In the genomic region with DNA sequence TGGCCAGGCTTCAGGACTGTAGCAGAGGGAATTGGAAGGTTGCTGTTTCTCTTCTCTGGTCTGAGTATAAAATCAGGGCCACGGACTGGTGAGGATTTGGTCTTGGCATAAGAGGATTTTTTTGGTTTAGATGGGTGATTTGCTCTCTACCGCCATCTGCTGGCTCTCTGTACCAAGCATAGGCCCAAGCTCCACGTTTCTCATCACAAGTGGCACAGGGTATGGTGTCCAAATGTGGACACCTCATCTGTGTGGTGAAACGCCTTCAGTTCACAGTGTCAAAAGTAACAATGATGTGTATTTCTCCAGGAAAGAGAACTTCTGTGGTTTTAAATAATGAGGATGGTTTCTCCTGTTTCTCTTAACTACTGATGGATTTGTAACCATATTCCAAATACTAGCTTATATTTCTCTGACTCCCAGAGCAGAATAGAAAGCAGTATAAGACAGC, we compare ENCODE assay signal across 1 cellular context.
A peak's percentile ranks its signal among the peaks of the same experiment; 100 is the strongest.
TF ChIP-seq lines count a peak whose summit lies in the region.

No MANE protein-coding gene starts in this region.

TF ChIP-seq in HepG2, 621 proteins besides CTCF, POLR2A, EP300 and RAD21 (continued from another document and continues in another):
- TF ChIP-seq ZNF292 (CRISPR knock-in tag; IDR thresholded peaks at IDR 0.05; ENCODE audit: borderline replicate concordance, low read depth) (no peak), CCDC6 (CRISPR knock-in tag; IDR thresholded peaks at IDR 0.05) (no peak), RBFOX2 (IDR thresholded peaks at IDR 0.05; ENCODE audit: low read depth, low read length) (no peak), DPF2 (CRISPR knock-in tag; IDR thresholded peaks at IDR 0.05; ENCODE audit: borderline replicate concordance, low read depth) (no peak), ZNF724P (CRISPR knock-in tag; IDR thresholded peaks at IDR 0.05; ENCODE audit: borderline replicate concordance) (no peak), ZNF274 (CRISPR knock-in tag; IDR thresholded peaks at IDR 0.05) (no peak), GATA4 (IDR thresholded peaks at IDR 0.05; ENCODE audit: borderline replicate concordance, low read depth) (no peak), BHLHE40 (IDR thresholded peaks at IDR 0.05; ENCODE audit: low read length) (no peak), FOXO1 (CRISPR knock-in tag; IDR thresholded peaks at IDR 0.05) (no peak), ZSCAN20 (CRISPR knock-in tag; IDR thresholded peaks at IDR 0.05; ENCODE audit: borderline replicate concordance) (no peak), ADNP (CRISPR knock-in tag; IDR thresholded peaks at IDR 0.05) (no peak), SMAD3 (CRISPR knock-in tag; IDR thresholded peaks at IDR 0.05) (no peak), IRF2 (CRISPR knock-in tag; IDR thresholded peaks at IDR 0.05) (0 out of 2 replicates have a peak, but pooled peaks have one; percentile 53), KAT7 (CRISPR knock-in tag; IDR thresholded peaks at IDR 0.05; ENCODE audit: borderline replicate concordance) (no peak), ZNF10 (CRISPR knock-in tag; IDR thresholded peaks at IDR 0.05; ENCODE audit: borderline replicate concordance, low read depth) (no peak), ZFP41 (CRISPR knock-in tag; IDR thresholded peaks at IDR 0.05; ENCODE audit: borderline replicate concordance) (no peak), ZNF589 (CRISPR knock-in tag; conservative IDR thresholded peaks at IDR 0.05) (no peak), CHD2 (IDR thresholded peaks at IDR 0.05; ENCODE audit: low read depth, low read length) (no peak), ZNF232 (CRISPR knock-in tag; IDR thresholded peaks at IDR 0.05; ENCODE audit: borderline replicate concordance) (no peak), RXRA (CRISPR knock-in tag; IDR thresholded peaks at IDR 0.05) (no peak), TAF1 (CRISPR knock-in tag; IDR thresholded peaks at IDR 0.05) (no peak), HNRNPL (IDR thresholded peaks at IDR 0.05; ENCODE audit: low read depth, low read length) (no peak), ZNF558 (CRISPR knock-in tag; IDR thresholded peaks at IDR 0.05; ENCODE audit: borderline replicate concordance) (no peak), ZIK1 (CRISPR knock-in tag; IDR thresholded peaks at IDR 0.05; ENCODE audit: borderline replicate concordance, low read depth) (no peak), ZMYM2 (CRISPR knock-in tag; IDR thresholded peaks at IDR 0.05) (no peak), SMC3 (IDR thresholded peaks at IDR 0.05; ENCODE audit: low read length) (peak; percentile 92), PPARG (CRISPR knock-in tag; conservative IDR thresholded peaks at IDR 0.05) (no peak), MBNL3 (CRISPR knock-in tag; conservative IDR thresholded peaks at IDR 0.05) (no peak), ZNF34 (CRISPR knock-in tag; IDR thresholded peaks at IDR 0.05; ENCODE audit: borderline replicate concordance) (no peak), SATB2 (CRISPR knock-in tag; IDR thresholded peaks at IDR 0.05) (no peak), MTF2 (CRISPR knock-in tag; IDR thresholded peaks at IDR 0.05; ENCODE audit: borderline replicate concordance) (no peak), ZFP62 (CRISPR knock-in tag; IDR thresholded peaks at IDR 0.05) (no peak), ZBTB1 (CRISPR knock-in tag; IDR thresholded peaks at IDR 0.05; ENCODE audit: borderline replicate concordance) (no peak), SP5 (CRISPR knock-in tag; IDR thresholded peaks at IDR 0.05; ENCODE audit: borderline replicate concordance, low read depth) (no peak), ZFAT (CRISPR knock-in tag; conservative IDR thresholded peaks at IDR 0.05) (no peak), CBX5 (CRISPR knock-in tag; IDR thresholded peaks at IDR 0.05; ENCODE audit: borderline replicate concordance) (no peak), ZNF660 (CRISPR knock-in tag; IDR thresholded peaks at IDR 0.05; ENCODE audit: borderline replicate concordance, low read depth) (no peak), ZNF605 (CRISPR knock-in tag; IDR thresholded peaks at IDR 0.05) (no peak), CEBPB (IDR thresholded peaks at IDR 0.05; ENCODE audit: borderline replicate concordance, low read depth, low read length) (no peak), ZNF350 (CRISPR knock-in tag; IDR thresholded peaks at IDR 0.05; ENCODE audit: borderline replicate concordance, low read depth) (no peak), ZNF563 (CRISPR knock-in tag; IDR thresholded peaks at IDR 0.05) (no peak), GPN1 (CRISPR knock-in tag; IDR thresholded peaks at IDR 0.05; ENCODE audit: borderline replicate concordance) (no peak)
- TF ChIP-seq, protein P1, sequence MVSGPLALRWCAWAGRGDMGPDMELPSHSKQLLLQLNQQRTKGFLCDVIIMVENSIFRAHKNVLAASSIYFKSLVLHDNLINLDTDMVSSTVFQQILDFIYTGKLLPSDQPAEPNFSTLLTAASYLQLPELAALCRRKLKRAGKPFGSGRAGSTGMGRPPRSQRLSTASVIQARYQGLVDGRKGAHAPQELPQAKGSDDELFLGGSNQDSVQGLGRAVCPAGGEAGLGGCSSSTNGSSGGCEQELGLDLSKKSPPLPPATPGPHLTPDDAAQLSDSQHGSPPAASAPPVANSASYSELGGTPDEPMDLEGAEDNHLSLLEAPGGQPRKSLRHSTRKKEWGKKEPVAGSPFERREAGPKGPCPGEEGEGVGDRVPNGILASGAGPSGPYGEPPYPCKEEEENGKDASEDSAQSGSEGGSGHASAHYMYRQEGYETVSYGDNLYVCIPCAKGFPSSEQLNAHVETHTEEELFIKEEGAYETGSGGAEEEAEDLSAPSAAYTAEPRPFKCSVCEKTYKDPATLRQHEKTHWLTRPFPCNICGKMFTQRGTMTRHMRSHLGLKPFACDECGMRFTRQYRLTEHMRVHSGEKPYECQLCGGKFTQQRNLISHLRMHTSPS (CRISPR knock-in tag; IDR thresholded peaks at IDR 0.05; ENCODE audit: low read depth) = no peak
- TF ChIP-seq, protein P2, sequence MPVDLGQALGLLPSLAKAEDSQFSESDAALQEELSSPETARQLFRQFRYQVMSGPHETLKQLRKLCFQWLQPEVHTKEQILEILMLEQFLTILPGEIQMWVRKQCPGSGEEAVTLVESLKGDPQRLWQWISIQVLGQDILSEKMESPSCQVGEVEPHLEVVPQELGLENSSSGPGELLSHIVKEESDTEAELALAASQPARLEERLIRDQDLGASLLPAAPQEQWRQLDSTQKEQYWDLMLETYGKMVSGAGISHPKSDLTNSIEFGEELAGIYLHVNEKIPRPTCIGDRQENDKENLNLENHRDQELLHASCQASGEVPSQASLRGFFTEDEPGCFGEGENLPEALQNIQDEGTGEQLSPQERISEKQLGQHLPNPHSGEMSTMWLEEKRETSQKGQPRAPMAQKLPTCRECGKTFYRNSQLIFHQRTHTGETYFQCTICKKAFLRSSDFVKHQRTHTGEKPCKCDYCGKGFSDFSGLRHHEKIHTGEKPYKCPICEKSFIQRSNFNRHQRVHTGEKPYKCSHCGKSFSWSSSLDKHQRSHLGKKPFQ (CRISPR knock-in tag; IDR thresholded peaks at IDR 0.05; ENCODE audit: insufficient replicate concordance) = no peak
- TF ChIP-seq, protein P3, sequence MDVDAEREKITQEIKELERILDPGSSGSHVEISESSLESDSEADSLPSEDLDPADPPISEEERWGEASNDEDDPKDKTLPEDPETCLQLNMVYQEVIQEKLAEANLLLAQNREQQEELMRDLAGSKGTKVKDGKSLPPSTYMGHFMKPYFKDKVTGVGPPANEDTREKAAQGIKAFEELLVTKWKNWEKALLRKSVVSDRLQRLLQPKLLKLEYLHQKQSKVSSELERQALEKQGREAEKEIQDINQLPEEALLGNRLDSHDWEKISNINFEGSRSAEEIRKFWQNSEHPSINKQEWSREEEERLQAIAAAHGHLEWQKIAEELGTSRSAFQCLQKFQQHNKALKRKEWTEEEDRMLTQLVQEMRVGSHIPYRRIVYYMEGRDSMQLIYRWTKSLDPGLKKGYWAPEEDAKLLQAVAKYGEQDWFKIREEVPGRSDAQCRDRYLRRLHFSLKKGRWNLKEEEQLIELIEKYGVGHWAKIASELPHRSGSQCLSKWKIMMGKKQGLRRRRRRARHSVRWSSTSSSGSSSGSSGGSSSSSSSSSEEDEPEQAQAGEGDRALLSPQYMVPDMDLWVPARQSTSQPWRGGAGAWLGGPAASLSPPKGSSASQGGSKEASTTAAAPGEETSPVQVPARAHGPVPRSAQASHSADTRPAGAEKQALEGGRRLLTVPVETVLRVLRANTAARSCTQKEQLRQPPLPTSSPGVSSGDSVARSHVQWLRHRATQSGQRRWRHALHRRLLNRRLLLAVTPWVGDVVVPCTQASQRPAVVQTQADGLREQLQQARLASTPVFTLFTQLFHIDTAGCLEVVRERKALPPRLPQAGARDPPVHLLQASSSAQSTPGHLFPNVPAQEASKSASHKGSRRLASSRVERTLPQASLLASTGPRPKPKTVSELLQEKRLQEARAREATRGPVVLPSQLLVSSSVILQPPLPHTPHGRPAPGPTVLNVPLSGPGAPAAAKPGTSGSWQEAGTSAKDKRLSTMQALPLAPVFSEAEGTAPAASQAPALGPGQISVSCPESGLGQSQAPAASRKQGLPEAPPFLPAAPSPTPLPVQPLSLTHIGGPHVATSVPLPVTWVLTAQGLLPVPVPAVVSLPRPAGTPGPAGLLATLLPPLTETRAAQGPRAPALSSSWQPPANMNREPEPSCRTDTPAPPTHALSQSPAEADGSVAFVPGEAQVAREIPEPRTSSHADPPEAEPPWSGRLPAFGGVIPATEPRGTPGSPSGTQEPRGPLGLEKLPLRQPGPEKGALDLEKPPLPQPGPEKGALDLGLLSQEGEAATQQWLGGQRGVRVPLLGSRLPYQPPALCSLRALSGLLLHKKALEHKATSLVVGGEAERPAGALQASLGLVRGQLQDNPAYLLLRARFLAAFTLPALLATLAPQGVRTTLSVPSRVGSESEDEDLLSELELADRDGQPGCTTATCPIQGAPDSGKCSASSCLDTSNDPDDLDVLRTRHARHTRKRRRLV (CRISPR knock-in tag; IDR thresholded peaks at IDR 0.05) = no peak
- TF ChIP-seq, protein P4, sequence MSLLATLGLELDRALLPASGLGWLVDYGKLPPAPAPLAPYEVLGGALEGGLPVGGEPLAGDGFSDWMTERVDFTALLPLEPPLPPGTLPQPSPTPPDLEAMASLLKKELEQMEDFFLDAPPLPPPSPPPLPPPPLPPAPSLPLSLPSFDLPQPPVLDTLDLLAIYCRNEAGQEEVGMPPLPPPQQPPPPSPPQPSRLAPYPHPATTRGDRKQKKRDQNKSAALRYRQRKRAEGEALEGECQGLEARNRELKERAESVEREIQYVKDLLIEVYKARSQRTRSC (CRISPR knock-in tag; IDR thresholded peaks at IDR 0.05; ENCODE audit: low read depth) = no peak
- TF ChIP-seq, protein P5, sequence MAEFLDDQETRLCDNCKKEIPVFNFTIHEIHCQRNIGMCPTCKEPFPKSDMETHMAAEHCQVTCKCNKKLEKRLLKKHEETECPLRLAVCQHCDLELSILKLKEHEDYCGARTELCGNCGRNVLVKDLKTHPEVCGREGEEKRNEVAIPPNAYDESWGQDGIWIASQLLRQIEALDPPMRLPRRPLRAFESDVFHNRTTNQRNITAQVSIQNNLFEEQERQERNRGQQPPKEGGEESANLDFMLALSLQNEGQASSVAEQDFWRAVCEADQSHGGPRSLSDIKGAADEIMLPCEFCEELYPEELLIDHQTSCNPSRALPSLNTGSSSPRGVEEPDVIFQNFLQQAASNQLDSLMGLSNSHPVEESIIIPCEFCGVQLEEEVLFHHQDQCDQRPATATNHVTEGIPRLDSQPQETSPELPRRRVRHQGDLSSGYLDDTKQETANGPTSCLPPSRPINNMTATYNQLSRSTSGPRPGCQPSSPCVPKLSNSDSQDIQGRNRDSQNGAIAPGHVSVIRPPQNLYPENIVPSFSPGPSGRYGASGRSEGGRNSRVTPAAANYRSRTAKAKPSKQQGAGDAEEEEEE (CRISPR knock-in tag; IDR thresholded peaks at IDR 0.05; ENCODE audit: borderline replicate concordance) = no peak
- TF ChIP-seq, protein P6, sequence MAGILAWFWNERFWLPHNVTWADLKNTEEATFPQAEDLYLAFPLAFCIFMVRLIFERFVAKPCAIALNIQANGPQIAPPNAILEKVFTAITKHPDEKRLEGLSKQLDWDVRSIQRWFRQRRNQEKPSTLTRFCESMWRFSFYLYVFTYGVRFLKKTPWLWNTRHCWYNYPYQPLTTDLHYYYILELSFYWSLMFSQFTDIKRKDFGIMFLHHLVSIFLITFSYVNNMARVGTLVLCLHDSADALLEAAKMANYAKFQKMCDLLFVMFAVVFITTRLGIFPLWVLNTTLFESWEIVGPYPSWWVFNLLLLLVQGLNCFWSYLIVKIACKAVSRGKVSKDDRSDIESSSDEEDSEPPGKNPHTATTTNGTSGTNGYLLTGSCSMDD (CRISPR knock-in tag; IDR thresholded peaks at IDR 0.05) = no peak
- TF ChIP-seq, protein P7, sequence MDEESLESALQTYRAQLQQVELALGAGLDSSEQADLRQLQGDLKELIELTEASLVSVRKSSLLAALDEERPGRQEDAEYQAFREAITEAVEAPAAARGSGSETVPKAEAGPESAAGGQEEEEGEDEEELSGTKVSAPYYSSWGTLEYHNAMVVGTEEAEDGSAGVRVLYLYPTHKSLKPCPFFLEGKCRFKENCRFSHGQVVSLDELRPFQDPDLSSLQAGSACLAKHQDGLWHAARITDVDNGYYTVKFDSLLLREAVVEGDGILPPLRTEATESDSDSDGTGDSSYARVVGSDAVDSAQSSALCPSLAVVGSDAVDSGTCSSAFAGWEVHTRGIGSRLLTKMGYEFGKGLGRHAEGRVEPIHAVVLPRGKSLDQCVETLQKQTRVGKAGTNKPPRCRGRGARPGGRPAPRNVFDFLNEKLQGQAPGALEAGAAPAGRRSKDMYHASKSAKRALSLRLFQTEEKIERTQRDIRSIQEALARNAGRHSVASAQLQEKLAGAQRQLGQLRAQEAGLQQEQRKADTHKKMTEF (CRISPR knock-in tag; IDR thresholded peaks at IDR 0.05) = no peak
- TF ChIP-seq, protein P8, sequence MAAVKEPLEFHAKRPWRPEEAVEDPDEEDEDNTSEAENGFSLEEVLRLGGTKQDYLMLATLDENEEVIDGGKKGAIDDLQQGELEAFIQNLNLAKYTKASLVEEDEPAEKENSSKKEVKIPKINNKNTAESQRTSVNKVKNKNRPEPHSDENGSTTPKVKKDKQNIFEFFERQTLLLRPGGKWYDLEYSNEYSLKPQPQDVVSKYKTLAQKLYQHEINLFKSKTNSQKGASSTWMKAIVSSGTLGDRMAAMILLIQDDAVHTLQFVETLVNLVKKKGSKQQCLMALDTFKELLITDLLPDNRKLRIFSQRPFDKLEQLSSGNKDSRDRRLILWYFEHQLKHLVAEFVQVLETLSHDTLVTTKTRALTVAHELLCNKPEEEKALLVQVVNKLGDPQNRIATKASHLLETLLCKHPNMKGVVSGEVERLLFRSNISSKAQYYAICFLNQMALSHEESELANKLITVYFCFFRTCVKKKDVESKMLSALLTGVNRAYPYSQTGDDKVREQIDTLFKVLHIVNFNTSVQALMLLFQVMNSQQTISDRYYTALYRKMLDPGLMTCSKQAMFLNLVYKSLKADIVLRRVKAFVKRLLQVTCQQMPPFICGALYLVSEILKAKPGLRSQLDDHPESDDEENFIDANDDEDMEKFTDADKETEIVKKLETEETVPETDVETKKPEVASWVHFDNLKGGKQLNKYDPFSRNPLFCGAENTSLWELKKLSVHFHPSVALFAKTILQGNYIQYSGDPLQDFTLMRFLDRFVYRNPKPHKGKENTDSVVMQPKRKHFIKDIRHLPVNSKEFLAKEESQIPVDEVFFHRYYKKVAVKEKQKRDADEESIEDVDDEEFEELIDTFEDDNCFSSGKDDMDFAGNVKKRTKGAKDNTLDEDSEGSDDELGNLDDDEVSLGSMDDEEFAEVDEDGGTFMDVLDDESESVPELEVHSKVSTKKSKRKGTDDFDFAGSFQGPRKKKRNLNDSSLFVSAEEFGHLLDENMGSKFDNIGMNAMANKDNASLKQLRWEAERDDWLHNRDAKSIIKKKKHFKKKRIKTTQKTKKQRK (IDR thresholded peaks at IDR 0.05; ENCODE audit: low read length) = no peak
- TF ChIP-seq, protein P9, sequence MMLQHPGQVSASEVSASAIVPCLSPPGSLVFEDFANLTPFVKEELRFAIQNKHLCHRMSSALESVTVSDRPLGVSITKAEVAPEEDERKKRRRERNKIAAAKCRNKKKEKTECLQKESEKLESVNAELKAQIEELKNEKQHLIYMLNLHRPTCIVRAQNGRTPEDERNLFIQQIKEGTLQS (CRISPR knock-in tag; IDR thresholded peaks at IDR 0.05) = no peak
